Comparison of ENCODE assay signal across 8 cellular contexts in the genomic region with DNA sequence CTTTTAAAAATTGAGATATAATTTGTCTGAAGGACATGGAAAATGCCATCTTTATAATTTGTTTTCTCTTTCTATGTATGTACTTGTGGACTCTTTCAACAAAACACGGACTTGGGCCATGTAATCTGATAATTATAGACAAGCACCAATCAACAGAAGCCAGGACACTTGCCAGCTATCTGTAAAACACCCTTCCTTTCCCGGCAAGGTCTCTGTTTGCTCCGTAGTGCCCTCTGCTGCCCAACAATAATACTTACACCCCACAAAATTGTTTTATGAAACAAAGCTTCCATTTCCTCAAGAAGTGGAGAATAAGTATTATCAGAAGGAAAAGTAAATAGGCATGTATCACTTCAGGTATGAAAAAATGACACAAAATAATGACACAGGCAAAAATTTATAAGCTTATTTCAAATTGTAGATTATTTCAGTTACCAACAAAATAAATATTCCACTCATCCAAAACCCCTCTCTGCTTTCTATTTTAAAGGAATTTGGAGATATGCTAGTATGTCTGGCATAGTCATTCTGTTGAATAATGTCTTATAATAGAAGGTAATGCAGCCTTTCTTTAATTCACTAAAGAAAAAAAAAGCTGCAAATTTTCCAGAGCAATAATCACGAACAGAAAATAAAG.
A peak's percentile ranks its signal among the peaks of the same experiment; 100 is the strongest.
DNase-seq lines count a peak whose midpoint lies in the region; ATAC-seq lines count a peak whose summit lies in the region.

No MANE protein-coding gene starts in this region.

- no peak overlapping the region for H3K27ac ChIP-seq in ACC112 (ENCODE audit: low read depth, low read length)

- ATAC-seq in GM18520 (IDR thresholded peaks at IDR 0.05; ENCODE audit: unreplicated experiment) (peak; percentile 60), HG03571 (IDR thresholded peaks at IDR 0.05; ENCODE audit: unreplicated experiment) (peak; percentile 59)

- no peaks in the 10 kb centered on the region for H3K36me3 ChIP-seq in ACC112 (ENCODE audit: insufficient read depth, low read length)

- H2AFZ ChIP-seq in ACC112 (ENCODE audit: low read length, unreplicated experiment), result peak overlapping the region; percentile 65

- H3K4me1 ChIP-seq in ACC112 (ENCODE audit: control insufficient read depth, insufficient read depth, low read length, unreplicated experiment), result peaks cover 12% of the 10 kb centered on the region

- no peaks in the 10 kb centered on the region for H3K27me3 ChIP-seq in ACC112 (ENCODE audit: insufficient read depth, low read length)

- H3K79me2 ChIP-seq in ACC112 (ENCODE audit: control insufficient read depth, insufficient read depth, low read length, unreplicated experiment), result no peaks in the 10 kb centered on the region

- no peak overlapping the region for H3K4me3 ChIP-seq in ACC112 (ENCODE audit: low read depth, low read length)

- DNase-seq in NCI-H82 (lab: John Stamatoyannopoulos, UW) (peak; percentile 91), midbrain (lab: John Stamatoyannopoulos, UW) (peak; percentile 46)
- DNase-seq in activated CD4-positive, alpha-beta T cell treated with anti-CD3 and anti-CD28 coated beads, Interleukin-2, amount 50 U/mL, for 4 hours, result peak; percentile 49 to 51
- peak; percentile 8 for DNase-seq in effector CD8-positive, alpha-beta T cell (lab: John Stamatoyannopoulos, UW)
- DNase-seq in stimulated activated naive CD4-positive, alpha-beta T cell (lab: John Stamatoyannopoulos, UW), result peak; percentile 2 to 70 (median 31)

Comparison
In these comparisons a context has a peak if more than half of its experiments do, and no peak if none do; other contexts are left out.
1. DNase-seq: peak in every context shown above with its lines; median percentile 91 in NCI-H82; 50 in activated CD4-positive, alpha-beta T cell treated with anti-CD3 and anti-CD28 coated beads, Interleukin-2, amount 50 U/mL, for 4 hours; 46 in midbrain; 31 in stimulated activated naive CD4-positive, alpha-beta T cell; 8 in effector CD8-positive, alpha-beta T cell.